ENCODE assay signal across 14 cellular contexts in genomic region chr5:172648008-172648359, GRCh38. TPM values are rescaled to one million over a fixed set of nuclear protein-coding genes. Genes with fewer than 3 reads are reported as not detected.
A peak's percentile ranks its signal among the peaks of the same experiment; 100 is the strongest.
DNase-seq lines count a peak whose midpoint lies in the region; ATAC-seq, FAIRE-seq and TF ChIP-seq lines count a peak whose summit lies in the region.
"Had no signal": no experiment of that assay in that cellular context is flagged by ENCODE, and none has a peak within 500 bp of the region (broad histone marks: within the 10 kb centered on the region; RNA-seq: fewer than 3 reads in every experiment).

No MANE protein-coding gene starts in this region.

- CTCF ChIA-PET in Caco-2 (lab: Charles Lee), result interaction anchor here (0.7 kb wide), 1 partner anchor 223 kb away, joined by 5 read pairs; no protein-coding TSS in a partner anchor

- intact Hi-C loops in Caco-2 (cut with micrococcal nuclease; ENCODE audit: unreplicated experiment) (no loop called here), pancreas (cut with DNase I) (no loop called here), adrenal gland (cut with DNase I) (no loop called here)

- H3K27me3 ChIP-seq in Caco-2 (replicated peaks; ENCODE audit: control insufficient read depth, insufficient read depth, low read length) (no peaks in the 10 kb centered on the region), foreskin keratinocyte (peaks cover 1% of the 10 kb centered on the region), pancreas (no peaks in the 10 kb centered on the region), adrenal gland (no peaks in the 10 kb centered on the region)

- BruUV-seq in Caco-2 (replicated peaks; lab: Mats Ljungman, UMichigan), result no TSS peak

- WGBS in pancreas, 2 donors, result 84 to 89% methylated on average over 7 of the region's 7 CpGs
- WGBS in adrenal gland, 4 donors, result 62 to 84% (median 77%) methylated on average over 5 to 7 of the region's 7 CpGs

- H3K27me3 Mint-ChIP-seq in Caco-2 (ENCODE audit: insufficient read depth, unreplicated experiment), result peaks cover 4% of the 10 kb centered on the region

- H3K27ac ChIP-seq in foreskin keratinocyte (peak overlapping the region; percentile 8), pancreas (no peak overlapping the region), adrenal gland (peak overlapping the region in 2 of 5 donors; percentile 38 to 87)
- H3K27ac ChIP-seq: WERI-Rb-1 had no signal

- TF ChIP-seq POLR2A in GM12892 (IDR thresholded peaks at IDR 0.05; ENCODE audit: low read depth, low read length) (no peak), adrenal gland (IDR thresholded peaks at IDR 0.05) (no peak)

- peak; percentile 91 for ATAC-seq in foreskin keratinocyte
- ATAC-seq in pancreas, result peak in 3 of 4 donors; percentile 17 to 57 (median 29)
- ATAC-seq in GM21576 (IDR thresholded peaks at IDR 0.05; ENCODE audit: unreplicated experiment), result no peak
- ATAC-seq: effector memory CD8-positive, alpha-beta T cell; naive thymus-derived CD4-positive, alpha-beta T cell had no signal

- H3K27ac Mint-ChIP-seq in Caco-2 (ENCODE audit: unreplicated experiment), result no peak overlapping the region
- H3K27ac Mint-ChIP-seq: effector memory CD8-positive, alpha-beta T cell had no signal

- no peaks in the 10 kb centered on the region for H3K9me3 ChIP-seq in Caco-2
- H3K9me3 ChIP-seq in pancreas, result no peaks in the 10 kb centered on the region
- no peaks in the 10 kb centered on the region for H3K9me3 ChIP-seq in adrenal gland (replicated peaks in 1 of 3)

- POLR2A ChIA-PET in Caco-2 (lab: Charles Lee), result no interaction called here

- no peaks in the 10 kb centered on the region for H3K9me3 Mint-ChIP-seq in Caco-2 (ENCODE audit: unreplicated experiment)
- H3K9me3 Mint-ChIP-seq: effector memory CD8-positive, alpha-beta T cell had no signal

- FAIRE-seq in pancreas (lab: Jason Lieb, UNC) (no peak), GM12892 (lab: Jason Lieb, UNC) (no peak)

- H3K36me3 ChIP-seq in Caco-2 (ENCODE audit: control insufficient read depth, insufficient read depth, low read length) (no peaks in the 10 kb centered on the region), pancreas (no peaks in the 10 kb centered on the region), adrenal gland (replicated peaks in 1 of 2) (peaks cover 0 to 10% of the 10 kb centered on the region in 2 donors)

- H3K4me1 ChIP-seq in Caco-2 (peaks cover 21% of the 10 kb centered on the region), foreskin keratinocyte (peaks cover 6% of the 10 kb centered on the region), pancreas (no peaks in the 10 kb centered on the region), adrenal gland (replicated peaks in 1 of 2) (peaks cover 0 to 30% of the 10 kb centered on the region in 2 donors)

- no peaks in the 10 kb centered on the region for H3K36me3 Mint-ChIP-seq in Caco-2 (ENCODE audit: insufficient read depth, unreplicated experiment)
- H3K36me3 Mint-ChIP-seq: naive thymus-derived CD4-positive, alpha-beta T cell had no signal

- peaks cover 17% of the 10 kb centered on the region for H3K4me1 Mint-ChIP-seq in Caco-2 (ENCODE audit: low read depth, unreplicated experiment)

- TF ChIP-seq CTCF in Caco-2 (IDR thresholded peaks at IDR 0.05; ENCODE audit: insufficient read depth in 1 of 2, low read depth in 1 of 2, low read length in 1 of 2, severe bottlenecking in 1 of 2, unreplicated experiment in 1 of 2) (no peak), foreskin keratinocyte (conservative IDR thresholded peaks at IDR 0.05) (no peak), pancreas (IDR thresholded peaks at IDR 0.05) (no peak), adrenal gland (IDR thresholded peaks at IDR 0.05) (no peak)

- H3K4me3 Mint-ChIP-seq in Caco-2 (ENCODE audit: unreplicated experiment), result no peak overlapping the region
- H3K4me3 Mint-ChIP-seq: effector memory CD8-positive, alpha-beta T cell; naive thymus-derived CD4-positive, alpha-beta T cell had no signal

- DNase-seq in Caco-2 (peak; percentile 48 to 55), NCI-H226 (peak; percentile 20), foreskin keratinocyte (peak; percentile 97 to 99), pancreas (no peak), GM12892 (ENCODE audit: insufficient read length) (no peak), adrenal gland (no peak)
- no peak for DNase-seq in activated CD4-positive, alpha-beta T cell treated with anti-CD3 and anti-CD28 coated beads for 1 hour
- DNase-seq: activated T-cell treated with anti-CD3 and anti-CD28 coated beads for 4 hours; amniotic stem cell; effector memory CD8-positive, alpha-beta T cell; naive thymus-derived CD4-positive, alpha-beta T cell; NCI-H2081; WERI-Rb-1 had no signal

- H3K4me3 ChIP-seq in Caco-2 (ENCODE audit: low read depth, low read length), result no peak overlapping the region
- H3K4me3 ChIP-seq in pancreas, result no peak overlapping the region
- H3K4me3 ChIP-seq in adrenal gland, result no peak overlapping the region

RNA-seq across cellular contexts. Expression of gene NEURL1B, which starts 6.9 kb away (rescaled TPM):
- total RNA-seq in Caco-2 (2022) (6.0 and 7.6 TPM in 2 replicates), foreskin keratinocyte (4.2 and 5.1 TPM in 2 replicates), pancreas (1 to 10 TPM; 2.8 to 7.8 (median 4.2) TPM), adrenal gland (10 to 100 TPM; 26.2 to 99.9 (median 60.5) TPM)
- polyA plus RNA-seq in foreskin keratinocyte (1.9 and 2.0 TPM in 2 replicates), pancreas (1 to 10 TPM; 3.4 to 4.5 TPM), adrenal gland (10 to 100 TPM in 2 of 3 donors, 1 to 10 TPM in 1; 9.8 to 17.9 (median 13.9) TPM)
- 0.25 TPM for polyA plus RNA-seq in GM12892 (2012; ENCODE audit: missing spikeins)

Comparison
In these comparisons a context has a peak if more than half of its experiments do, and no peak if none do; other contexts are left out.
1. DNase-seq: peak in Caco-2 (2 of 2), NCI-H226 (single experiment) and foreskin keratinocyte (2 of 2); none in pancreas (0 of 6), activated CD4-positive, alpha-beta T cell treated with anti-CD3 and anti-CD28 coated beads for 1 hour (single experiment), GM12892 (single experiment) and adrenal gland (0 of 7).